ENCODE assay signal across 8 cellular contexts in genomic region chr7:21939136-21939857, GRCh38. TPM values are rescaled to one million over a fixed set of nuclear protein-coding genes. Genes with fewer than 3 reads are reported as not detected.
DNase-seq lines count a peak whose midpoint lies in the region; ATAC-seq, FAIRE-seq and TF ChIP-seq lines count a peak whose summit lies in the region.

No MANE protein-coding gene starts in this region.

- H3K9ac ChIP-seq in KMS-11: no peak overlapping the region

- H4K20me1 ChIP-seq in KMS-11 (ENCODE audit: insufficient read depth): 0 out of 2 replicates have a peak, but pooled peaks cover 2% of the 10 kb centered on the region

- peaks cover 10% of the 10 kb centered on the region for H3K36me3 Mint-ChIP-seq in T-cell

- peak; percentile 86 for FAIRE-seq in GM12892 (lab: Jason Lieb, UNC)

- TF ChIP-seq CTCF in KMS-11 (conservative IDR thresholded peaks at IDR 0.05; ENCODE audit: low read depth, low read length): no peak

- H3K27ac Mint-ChIP-seq in T-cell: no peak overlapping the region

- no peak for DNase-seq in GM12892 (ENCODE audit: insufficient read length)
- peak; percentile 47 for DNase-seq in activated naive CD8-positive, alpha-beta T cell treated with anti-CD3 and anti-CD28 coated beads, Interleukin-2, amount 50 U/mL, for 16 hours (ENCODE audit: low read depth, low spot score)
- peak; percentile 72 for DNase-seq in stimulated activated CD4-positive, alpha-beta T cell treated with anti-CD3 and anti-CD28 coated beads, Interleukin-1b, Interleukin-23, amount 100 ng/mL, for 48 hours
- DNase-seq in NK-92 (lab: John Stamatoyannopoulos, UW; ENCODE audit: unreplicated experiment): no peak
- DNase-seq in NCI-H187 treated with DMSO at 0.1 percent for 48 hours (lab: John Stamatoyannopoulos, UW): no peak
- no peak for DNase-seq in T-cell

- peak overlapping the region; percentile 33 for H3K4me2 ChIP-seq in KMS-11

- peak; percentile 71 for ATAC-seq in GM21528 (IDR thresholded peaks at IDR 0.05; ENCODE audit: low FRiP score, unreplicated experiment)
- ATAC-seq in T-cell (replicated peaks in 1 of 4): no peak

- POLR2A ChIA-PET in T-cell (lab: Charles Lee): no interaction called here

- CTCF ChIA-PET in T-cell (lab: Charles Lee): interaction anchor here in 1 of 2 donors (0.6 kb wide), 2 partner anchors 18 to 210 kb away, joined by 5 read pairs; no protein-coding TSS in a partner anchor

- peaks cover 0 to 3% (median 0%) of the 10 kb centered on the region in 3 donors for H3K9me3 Mint-ChIP-seq in T-cell

- no peaks in the 10 kb centered on the region for H3K27me3 Mint-ChIP-seq in T-cell

- no peaks in the 10 kb centered on the region for H3K27me3 ChIP-seq in KMS-11 (ENCODE audit: insufficient read depth, low read depth)

- peaks cover 36% of the 10 kb centered on the region for H3K4me1 ChIP-seq in KMS-11 (ENCODE audit: low read depth, poor library complexity, severe bottlenecking)

- H3K4me3 ChIP-seq in KMS-11 (IDR thresholded peaks at IDR 0.05; ENCODE audit: insufficient read depth, low read depth, low read length): no peak overlapping the region

- H3K27ac ChIP-seq in KMS-11: peak overlapping the region; percentile 4; the same call in 1 of the 2 replicates

- no peak overlapping the region for H3K4me3 Mint-ChIP-seq in T-cell

- H3K4me1 Mint-ChIP-seq in T-cell: peaks cover 47 to 66% (median 53%) of the 10 kb centered on the region in 3 donors

- H3K79me2 ChIP-seq in KMS-11 (ENCODE audit: insufficient read depth, low read depth): peaks cover 76% of the 10 kb centered on the region; the same call in 1 of the 2 replicates

- peaks cover 4% of the 10 kb centered on the region; the same call in 1 of the 2 replicates for H3K36me3 ChIP-seq in KMS-11 (ENCODE audit: insufficient read depth)

- H2AFZ ChIP-seq in KMS-11 (ENCODE audit: low read depth): no peak overlapping the region

- TF ChIP-seq POLR2A in GM12892 (IDR thresholded peaks at IDR 0.05; ENCODE audit: low read depth, low read length): no peak

RNA-seq across cellular contexts. Expression of gene CDCA7L, which starts 6.4 kb away (rescaled TPM):
- 42.0 TPM for polyA plus RNA-seq in GM12892 (2012; ENCODE audit: missing spikeins)
- 10 to 100 TPM; 11.8 to 31.1 (median 21.4) TPM for total RNA-seq in T-cell

Comparison
In these comparisons a context has a peak if more than half of its experiments do, and no peak if none do; other contexts are left out.
1. DNase-seq: peak in activated naive CD8-positive, alpha-beta T cell treated with anti-CD3 and anti-CD28 coated beads, Interleukin-2, amount 50 U/mL, for 16 hours (single experiment) and stimulated activated CD4-positive, alpha-beta T cell treated with anti-CD3 and anti-CD28 coated beads, Interleukin-1b, Interleukin-23, amount 100 ng/mL, for 48 hours (single experiment); none in GM12892 (single experiment), NK-92 (single experiment), NCI-H187 treated with DMSO at 0.1 percent for 48 hours (single experiment) and T-cell (0 of 34).